In genomic region chr19:4057913-4058695, GRCh38 we compare ENCODE assay signal across 9 cellular contexts. TPM values are rescaled to one million over a fixed set of nuclear protein-coding genes. Genes with fewer than 3 reads are reported as not detected.
DNase-seq lines count a peak whose midpoint lies in the region; ATAC-seq, FAIRE-seq and TF ChIP-seq lines count a peak whose summit lies in the region.
"Had no signal": no experiment of that assay in that cellular context is flagged by ENCODE, and none has a peak within 500 bp of the region (broad histone marks: within the 10 kb centered on the region; RNA-seq: fewer than 3 reads in every experiment).

No MANE protein-coding gene starts in this region.

- H3K4me3 Mint-ChIP-seq in activated CD4-positive, alpha-beta memory T cell treated with anti-CD3 and anti-CD28 coated beads, Interleukin-2, amount 10 ng/mL, durations not matched to agents 7 days and 5 days, result no peak overlapping the region
- peak overlapping the region; percentile 51 for H3K4me3 Mint-ChIP-seq in neural crest cell

- CTCF ChIA-PET in activated CD4-positive, alpha-beta memory T cell treated with anti-CD3 and anti-CD28 coated beads, Interleukin-2, amount 10 ng/mL, durations not matched to agents 7 days and 5 days (lab: Charles Lee), result interaction anchor here (1.9 kb wide), 1 partner anchor 82 kb away, joined by 8 read pairs; no protein-coding TSS in a partner anchor

- no peaks in the 10 kb centered on the region for H3K27me3 ChIP-seq in upper lobe of right lung

- H3K4me1 Mint-ChIP-seq in activated CD4-positive, alpha-beta memory T cell treated with anti-CD3 and anti-CD28 coated beads, Interleukin-2, amount 10 ng/mL, durations not matched to agents 7 days and 5 days, result peaks cover 50% of the 10 kb centered on the region
- H3K4me1 Mint-ChIP-seq in neural crest cell, result peaks cover 6% of the 10 kb centered on the region

- peak overlapping the region; percentile 44 for H3K27ac Mint-ChIP-seq in activated CD4-positive, alpha-beta memory T cell treated with anti-CD3 and anti-CD28 coated beads, Interleukin-2, amount 10 ng/mL, durations not matched to agents 7 days and 5 days
- no peak overlapping the region for H3K27ac Mint-ChIP-seq in neural crest cell (ENCODE audit: unreplicated experiment)

- TF ChIP-seq CTCF in neural crest cell (conservative IDR thresholded peaks at IDR 0.05) (no peak), upper lobe of right lung (IDR thresholded peaks at IDR 0.05) (peak; percentile 23), D721Med (IDR thresholded peaks at IDR 0.05; ENCODE audit: insufficient read depth, missing control alignments) (no peak)

- H3K36me3 ChIP-seq in upper lobe of right lung, result peaks cover 20% of the 10 kb centered on the region

- peak; percentile 58 for ATAC-seq in esophagus mucosa
- peak; percentile 79 for ATAC-seq in upper lobe of right lung
- no peak for ATAC-seq in HG03135 (IDR thresholded peaks at IDR 0.05; ENCODE audit: unreplicated experiment)

- peak overlapping the region; percentile 48 for H3K4me3 ChIP-seq in upper lobe of right lung

- H3K27me3 Mint-ChIP-seq in activated CD4-positive, alpha-beta memory T cell treated with anti-CD3 and anti-CD28 coated beads, Interleukin-2, amount 10 ng/mL, durations not matched to agents 7 days and 5 days, result no peaks in the 10 kb centered on the region
- H3K27me3 Mint-ChIP-seq in neural crest cell (ENCODE audit: low read depth), result no peaks in the 10 kb centered on the region

- intact Hi-C loops in upper lobe of right lung (cut with DNase I), result no loop called here

- H3K9me3 ChIP-seq in upper lobe of right lung, result no peaks in the 10 kb centered on the region

- no peak for FAIRE-seq in D721Med (lab: Jason Lieb, UNC)
- FAIRE-seq: A204.1 had no signal

- no peaks in the 10 kb centered on the region for H3K9me3 Mint-ChIP-seq in activated CD4-positive, alpha-beta memory T cell treated with anti-CD3 and anti-CD28 coated beads, Interleukin-2, amount 10 ng/mL, durations not matched to agents 7 days and 5 days
- H3K9me3 Mint-ChIP-seq in neural crest cell, result no peaks in the 10 kb centered on the region

- peaks cover 45% of the 10 kb centered on the region for H3K36me3 Mint-ChIP-seq in activated CD4-positive, alpha-beta memory T cell treated with anti-CD3 and anti-CD28 coated beads, Interleukin-2, amount 10 ng/mL, durations not matched to agents 7 days and 5 days (ENCODE audit: low read depth)
- peaks cover 7% of the 10 kb centered on the region for H3K36me3 Mint-ChIP-seq in neural crest cell (ENCODE audit: low read depth)

- POLR2A ChIA-PET in activated CD4-positive, alpha-beta memory T cell treated with anti-CD3 and anti-CD28 coated beads, Interleukin-2, amount 10 ng/mL, durations not matched to agents 7 days and 5 days (lab: Charles Lee), result interaction anchor here (0.9 kb wide), 1 partner anchor 13 kb away, joined by 4 read pairs; no protein-coding TSS in a partner anchor

- DNase-seq in DMS 273 (lab: John Stamatoyannopoulos, UW; ENCODE audit: unreplicated experiment), result peak; percentile 40
- no peak for DNase-seq in DMS 273 treated with DMSO at 0.1 percent for 48 hours (lab: John Stamatoyannopoulos, UW)
- no peak for DNase-seq in activated CD4-positive, alpha-beta memory T cell treated with anti-CD3 and anti-CD28 coated beads, Interleukin-2, amount 10 ng/mL, durations not matched to agents 7 days and 5 days
- DNase-seq in neural crest cell (ENCODE audit: low read depth, low spot score), result no peak
- peak; percentile 96 for DNase-seq in upper lobe of right lung
- DNase-seq in D721Med (ENCODE audit: insufficient read length, low spot score), result no peak

- peaks cover 67% of the 10 kb centered on the region for H3K4me1 ChIP-seq in upper lobe of right lung

- H3K27ac ChIP-seq in upper lobe of right lung, result peak overlapping the region; percentile 95

RNA-seq across cellular contexts. Expression of gene ZBTB7A, which starts 8.6 kb away (rescaled TPM):
- total RNA-seq in activated CD4-positive, alpha-beta memory T cell treated with anti-CD3 and anti-CD28 coated beads, Interleukin-2, amount 10 ng/mL, durations not matched to agents 7 days and 5 days, result 10 to 100 TPM; 53.1 to 53.5 TPM
- 53.7 TPM for total RNA-seq in esophagus mucosa
- 15.2 and 15.7 TPM in 2 replicates for total RNA-seq in neural crest cell
- 54.3 TPM for total RNA-seq in upper lobe of right lung

RNA-seq across cellular contexts. Expression of gene PIAS4, which starts 50.6 kb away (rescaled TPM):
- 10 to 100 TPM; 28.6 to 33.2 TPM for total RNA-seq in activated CD4-positive, alpha-beta memory T cell treated with anti-CD3 and anti-CD28 coated beads, Interleukin-2, amount 10 ng/mL, durations not matched to agents 7 days and 5 days
- total RNA-seq in esophagus mucosa, result 19.3 TPM
- 49.6 and 58.8 TPM in 2 replicates for total RNA-seq in neural crest cell
- 25.4 TPM for total RNA-seq in upper lobe of right lung

Comparison
In these comparisons a context has a peak if more than half of its experiments do, and no peak if none do; other contexts are left out.
1. DNase-seq: peak in DMS 273 (single experiment) and upper lobe of right lung (single experiment); none in DMS 273 treated with DMSO at 0.1 percent for 48 hours (single experiment), activated CD4-positive, alpha-beta memory T cell treated with anti-CD3 and anti-CD28 coated beads, Interleukin-2, amount 10 ng/mL, durations not matched to agents 7 days and 5 days (single experiment), neural crest cell (single experiment) and D721Med (single experiment).